1 cellular context compared by ENCODE assay signal in the genomic region with DNA sequence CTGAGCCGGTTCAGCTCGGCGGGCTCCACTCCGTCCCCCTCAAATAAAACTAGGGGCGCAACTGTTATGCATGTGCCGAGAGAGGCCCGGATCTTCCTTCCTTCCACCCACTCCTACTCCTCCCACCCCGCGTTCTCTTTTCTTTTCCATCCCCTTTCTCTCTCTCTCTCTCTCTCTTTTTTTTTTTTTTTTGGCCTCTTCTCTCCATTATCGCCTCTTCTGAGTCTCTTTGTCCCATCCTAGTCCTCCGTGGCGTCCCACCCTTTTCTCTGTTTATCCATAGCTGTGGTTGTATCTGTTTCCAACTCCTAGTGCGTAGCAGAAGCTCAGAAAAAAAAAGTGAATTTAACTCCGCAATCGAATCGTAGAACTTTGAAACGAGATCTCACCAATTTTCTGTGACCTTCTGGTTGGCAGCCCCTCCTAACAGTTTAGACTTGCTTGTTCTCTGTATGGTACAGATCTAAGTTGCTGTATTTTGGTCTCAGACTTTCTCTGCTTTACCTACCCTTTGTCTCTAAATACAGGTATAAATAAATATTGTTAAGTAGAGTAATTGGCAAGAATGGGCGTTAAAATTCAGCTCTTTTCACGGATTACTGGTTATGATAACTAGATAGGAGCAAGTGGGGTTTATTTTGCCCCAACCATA.
TF ChIP-seq lines count a peak whose summit lies in the region.

No MANE protein-coding gene starts in this region.

TF ChIP-seq in IMR-90, 13 proteins besides CTCF, POLR2A, EP300 and RAD21:
- TF ChIP-seq RFX5 (IDR thresholded peaks at IDR 0.05; ENCODE audit: low read depth, low read length) = no peak
- TF ChIP-seq FOS (IDR thresholded peaks at IDR 0.05; ENCODE audit: low read depth, low read length) = no peak
- TF ChIP-seq MAZ (IDR thresholded peaks at IDR 0.05; ENCODE audit: borderline replicate concordance, low read depth, low read length) = no peak
- TF ChIP-seq MXI1 (IDR thresholded peaks at IDR 0.05; ENCODE audit: borderline replicate concordance, low read depth, low read length) = no peak
- TF ChIP-seq RCOR1 (IDR thresholded peaks at IDR 0.05; ENCODE audit: insufficient replicate concordance, low read length) = no peak
- no peak for TF ChIP-seq BHLHE40 (IDR thresholded peaks at IDR 0.05; ENCODE audit: low read depth, low read length)
- TF ChIP-seq, protein P1, sequence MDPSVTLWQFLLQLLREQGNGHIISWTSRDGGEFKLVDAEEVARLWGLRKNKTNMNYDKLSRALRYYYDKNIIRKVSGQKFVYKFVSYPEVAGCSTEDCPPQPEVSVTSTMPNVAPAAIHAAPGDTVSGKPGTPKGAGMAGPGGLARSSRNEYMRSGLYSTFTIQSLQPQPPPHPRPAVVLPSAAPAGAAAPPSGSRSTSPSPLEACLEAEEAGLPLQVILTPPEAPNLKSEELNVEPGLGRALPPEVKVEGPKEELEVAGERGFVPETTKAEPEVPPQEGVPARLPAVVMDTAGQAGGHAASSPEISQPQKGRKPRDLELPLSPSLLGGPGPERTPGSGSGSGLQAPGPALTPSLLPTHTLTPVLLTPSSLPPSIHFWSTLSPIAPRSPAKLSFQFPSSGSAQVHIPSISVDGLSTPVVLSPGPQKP (IDR thresholded peaks at IDR 0.05; ENCODE audit: borderline replicate concordance, low read depth, low read length) = no peak
- TF ChIP-seq SMC3 (IDR thresholded peaks at IDR 0.05; ENCODE audit: low read depth, low read length) = no peak
- no peak for TF ChIP-seq MAFK (IDR thresholded peaks at IDR 0.05; ENCODE audit: low read depth, low read length)
- no peak for TF ChIP-seq NFE2L2 (IDR thresholded peaks at IDR 0.05; ENCODE audit: low read depth, low read length)
- TF ChIP-seq, protein P2, sequence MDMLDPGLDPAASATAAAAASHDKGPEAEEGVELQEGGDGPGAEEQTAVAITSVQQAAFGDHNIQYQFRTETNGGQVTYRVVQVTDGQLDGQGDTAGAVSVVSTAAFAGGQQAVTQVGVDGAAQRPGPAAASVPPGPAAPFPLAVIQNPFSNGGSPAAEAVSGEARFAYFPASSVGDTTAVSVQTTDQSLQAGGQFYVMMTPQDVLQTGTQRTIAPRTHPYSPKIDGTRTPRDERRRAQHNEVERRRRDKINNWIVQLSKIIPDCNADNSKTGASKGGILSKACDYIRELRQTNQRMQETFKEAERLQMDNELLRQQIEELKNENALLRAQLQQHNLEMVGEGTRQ (IDR thresholded peaks at IDR 0.05; ENCODE audit: low read depth, low read length) = no peak
- no peak for TF ChIP-seq CHD1 (IDR thresholded peaks at IDR 0.05; ENCODE audit: low read depth, low read length)
- no peak for TF ChIP-seq CEBPB (IDR thresholded peaks at IDR 0.05; ENCODE audit: low read depth, low read length)
TF ChIP-seq in IMR-90: peak in this region for 0.
